ENCODE assay signal across 18 cellular contexts in the genomic region with DNA sequence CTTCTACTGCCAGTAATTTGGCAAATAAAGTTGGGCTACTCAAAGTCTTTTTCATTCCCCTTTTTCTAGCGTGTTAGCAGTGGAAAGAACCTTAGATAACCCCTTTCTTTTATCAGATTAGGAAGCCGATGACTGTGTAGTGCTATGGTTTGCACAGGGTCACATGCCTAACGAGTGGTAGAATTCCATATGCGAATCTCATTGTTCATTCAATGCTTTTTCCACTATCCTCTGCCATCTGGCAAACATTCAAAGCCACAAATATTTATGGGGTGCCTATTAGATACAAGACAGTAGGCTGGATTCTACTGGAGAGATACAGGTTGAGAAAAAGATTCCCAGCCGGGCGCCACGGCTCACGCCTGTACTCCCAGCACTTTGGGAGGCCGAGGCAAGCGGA. TPM values are rescaled to one million over a fixed set of nuclear protein-coding genes. Genes with fewer than 3 reads are reported as not detected.
A peak's percentile ranks its signal among the peaks of the same experiment; 100 is the strongest.
DNase-seq lines count a peak whose midpoint lies in the region; ATAC-seq and TF ChIP-seq lines count a peak whose summit lies in the region.
"Had no signal": no experiment of that assay in that cellular context is flagged by ENCODE, and none has a peak within 500 bp of the region (broad histone marks: within the 10 kb centered on the region; RNA-seq: fewer than 3 reads in every experiment).

No MANE protein-coding gene starts in this region.

- no peak overlapping the region for H3K4ac ChIP-seq in mesenchymal stem cell (ENCODE audit: low read depth in 1 of 2, low read length in 2 of 2)

- TF ChIP-seq CTCF in cardiac fibroblast (IDR thresholded peaks at IDR 0.05; ENCODE audit: low read depth, low read length) (no peak), lower leg skin (IDR thresholded peaks at IDR 0.05) (no peak)

- H3K4me2 ChIP-seq in mesenchymal stem cell (ENCODE audit: low read length, poor library complexity, severe bottlenecking), result no peak overlapping the region

- 82% methylated on average over 10 of the region's 10 CpGs for WGBS in mesenchymal stem cell
- WGBS in lower leg skin, 2 donors, result 33 to 38% methylated on average over 10 of the region's 10 CpGs

- ATAC-seq in GM21576 (IDR thresholded peaks at IDR 0.05; ENCODE audit: unreplicated experiment), result no peak
- ATAC-seq: activated CD4-positive, CD25-positive, alpha-beta regulatory T cell treated with anti-CD3 and anti-CD28 coated beads, Interleukin-2, amount 50 U/mL, for 24 hours; stimulated activated naive B cell treated with anti-CD40 and anti-IgM and Interleukin-4, amounts not matched to agents 10 μg/mL and 1 μg/mL and 100 μg/mL, for 72 hours had no signal

- H3K18ac ChIP-seq in mesenchymal stem cell (ENCODE audit: low read depth in 1 of 2, low read length in 2 of 2), result no peak overlapping the region

- H4K91ac ChIP-seq in mesenchymal stem cell (ENCODE audit: low read length), result no peak overlapping the region

- H4K8ac ChIP-seq in mesenchymal stem cell (ENCODE audit: low read length), result no peak overlapping the region

- no peaks in the 10 kb centered on the region for H3K9me3 ChIP-seq in mesenchymal stem cell (ENCODE audit: control insufficient read depth, low read length)

- no peak overlapping the region for H3K23ac ChIP-seq in mesenchymal stem cell (ENCODE audit: low read length in 2 of 2)

- intact Hi-C loops in lower leg skin (cut with DNase I; ENCODE audit: low total_unique reads), result no loop called here

- no peak overlapping the region for H3K27ac ChIP-seq in mesenchymal stem cell (ENCODE audit: low read length, poor library complexity, severe bottlenecking)
- H3K27ac ChIP-seq: parathyroid adenoma had no signal

- no peak overlapping the region for H3K9ac ChIP-seq in mesenchymal stem cell (ENCODE audit: low read length)
- H3K9ac ChIP-seq: parathyroid adenoma had no signal

- no peak overlapping the region for H2BK5ac ChIP-seq in mesenchymal stem cell (ENCODE audit: low read depth, low read length, poor library complexity, severe bottlenecking)

- no peak overlapping the region for H2BK15ac ChIP-seq in mesenchymal stem cell (ENCODE audit: low read depth, poor library complexity, severe bottlenecking)

- H3K79me1 ChIP-seq in mesenchymal stem cell (replicated peaks; ENCODE audit: low read length, poor library complexity, severe bottlenecking), result no peaks in the 10 kb centered on the region

- TF ChIP-seq POLR2A in lower leg skin (IDR thresholded peaks at IDR 0.05), result no peak

- no peak overlapping the region for H2AK5ac ChIP-seq in mesenchymal stem cell (ENCODE audit: low read length, severe bottlenecking)

- peak; percentile 74 for DNase-seq in DMS 273 treated with DMSO at 0.1 percent for 48 hours (lab: John Stamatoyannopoulos, UW)
- peak; percentile 67 for DNase-seq in NCI-H2196 treated with DMSO at 0.1 percent for 48 hours (lab: John Stamatoyannopoulos, UW; ENCODE audit: unreplicated experiment)
- peak; percentile 87 to 90 for DNase-seq in cardiac fibroblast (ENCODE audit: low read depth in 2 of 2)
- peak; percentile 45 for DNase-seq in mesenchymal stem cell
- DNase-seq in pons (ENCODE audit: low spot score), result no peak
- DNase-seq in GM19240 (ENCODE audit: insufficient read length, low spot score), result no peak
- DNase-seq in lower leg skin (ENCODE audit: low spot score in 2 of 2), result no peak
- DNase-seq: activated T-cell treated with anti-CD3 and anti-CD28 coated beads, Interleukin-2, amount 50 U/mL, for 48 hours; anterior cingulate cortex; C1 segment of cervical spinal cord; midbrain; NCI-H146; NCI-H82; stimulated activated CD4-positive, alpha-beta T cell treated with anti-CD3 and anti-CD28 coated beads, Interleukin-4, amount 100 ng/mL, for 1 hour; stimulated activated naive B cell treated with anti-CD40 and anti-IgM and Interleukin-4, amounts not matched to agents 10 μg/mL and 1 μg/mL and 100 μg/mL, for 72 hours had no signal

- no peak overlapping the region for H3K14ac ChIP-seq in mesenchymal stem cell (ENCODE audit: low read length in 2 of 2)

- no peaks in the 10 kb centered on the region for H3K36me3 ChIP-seq in mesenchymal stem cell (ENCODE audit: control insufficient read depth in 1 of 2, insufficient read depth in 2 of 2, low read depth in 1 of 2, low read length in 2 of 2)

- H2AFZ ChIP-seq in mesenchymal stem cell (ENCODE audit: low read depth, low read length), result no peak overlapping the region
- H2AFZ ChIP-seq: parathyroid adenoma had no signal

- H3K4me3 ChIP-seq in cardiac fibroblast (replicated peaks in 1 of 2; ENCODE audit: low read depth in 2 of 2, low read length in 2 of 2) (no peak overlapping the region), mesenchymal stem cell (ENCODE audit: insufficient read depth in 1 of 2, low read depth in 1 of 2, low read length in 2 of 2) (no peak overlapping the region), lower leg skin (ENCODE audit: low read depth, poor library complexity, severe bottlenecking) (no peak overlapping the region)

- no peaks in the 10 kb centered on the region for H3K27me3 ChIP-seq in mesenchymal stem cell (ENCODE audit: control insufficient read depth in 1 of 2, insufficient read depth in 1 of 2, low read length in 2 of 2)

- H2BK120ac ChIP-seq in mesenchymal stem cell (ENCODE audit: low read depth, low read length), result no peak overlapping the region

- no peak overlapping the region for H2BK12ac ChIP-seq in mesenchymal stem cell (ENCODE audit: low read length in 2 of 2)

- H3K4me1 ChIP-seq in mesenchymal stem cell (ENCODE audit: control insufficient read depth, insufficient read depth, low read depth, low read length), result peaks cover 8% of the 10 kb centered on the region
- H3K4me1 ChIP-seq: parathyroid adenoma had no signal

RNA-seq across cellular contexts. Expression of gene IER5, which starts 14.9 kb away (rescaled TPM):
- polyA plus RNA-seq in mesenchymal stem cell (2013, experiment 1 of 2), result 11.3 TPM
- polyA plus RNA-seq in mesenchymal stem cell (2013, experiment 2 of 2), result 11.5 TPM
- total RNA-seq in lower leg skin, result 10 to 100 TPM; 36.7 to 53.4 (median 48.3) TPM

RNA-seq across cellular contexts. Expression of gene MR1, which starts 39.9 kb away (rescaled TPM):
- polyA plus RNA-seq in mesenchymal stem cell (2013, experiment 1 of 2), result 2.2 TPM
- 2.2 TPM for polyA plus RNA-seq in mesenchymal stem cell (2013, experiment 2 of 2)
- total RNA-seq in lower leg skin, result 10 to 100 TPM; 13.2 to 18.6 (median 16.3) TPM

RNA-seq across cellular contexts. Expression of gene STX6, which starts 51.0 kb away (rescaled TPM):
- polyA plus RNA-seq in mesenchymal stem cell (2013, experiment 1 of 2), result 11.2 TPM
- polyA plus RNA-seq in mesenchymal stem cell (2013, experiment 2 of 2), result 10.8 TPM
- total RNA-seq in lower leg skin, result 10 to 100 TPM; 25.0 to 32.8 (median 28.9) TPM

Comparison
In these comparisons a context has a peak if more than half of its experiments do, and no peak if none do; other contexts are left out.
1. DNase-seq: peak in DMS 273 treated with DMSO at 0.1 percent for 48 hours (single experiment), NCI-H2196 treated with DMSO at 0.1 percent for 48 hours (single experiment), cardiac fibroblast (2 of 2) and mesenchymal stem cell (single experiment); none in pons (single experiment), GM19240 (single experiment) and lower leg skin (0 of 2).